ENCODE assay signal across 21 cellular contexts in genomic region chr13:113945857-113946408, GRCh38. TPM values are rescaled to one million over a fixed set of nuclear protein-coding genes. Genes with fewer than 3 reads are reported as not detected.
"Had no signal": no experiment of that assay in that cellular context is flagged by ENCODE, and none has a peak within 500 bp of the region (broad histone marks: within the 10 kb centered on the region; RNA-seq: fewer than 3 reads in every experiment).

No MANE protein-coding gene starts in this region.

- H3K27me3 ChIP-seq: brain microvascular endothelial cell, gastrocnemius medialis, left lung, neural progenitor cell, pancreas, tibial artery had no signal

- ATAC-seq: activated CD8-positive, alpha-beta T cell treated with anti-CD3 and anti-CD28 coated beads, Interleukin-2, amount 10 ng/mL, durations not matched to agents 7 days and 5 days; activated naive CD8-positive, alpha-beta T cell treated with anti-CD3 and anti-CD28 coated beads, Interleukin-2, amount 50 U/mL, for 24 hours; esophagus mucosa; gastrocnemius medialis; left lung; stimulated activated naive B cell treated with anti-CD40 and anti-IgM and Interleukin-4, amounts not matched to agents 10 μg/mL and 1 μg/mL and 100 μg/mL, for 72 hours had no signal

- H3K27ac ChIP-seq: brain microvascular endothelial cell, gastrocnemius medialis, left lung, neural progenitor cell, pancreas had no signal

- H3K27ac Mint-ChIP-seq: activated CD4-positive, alpha-beta T cell treated with anti-CD3 and anti-CD28 coated beads, Interleukin-2, amount 10 ng/mL, durations not matched to agents 7 days and 5 days; activated CD8-positive, alpha-beta T cell treated with anti-CD3 and anti-CD28 coated beads, Interleukin-2, amount 10 ng/mL, durations not matched to agents 7 days and 5 days; activated naive CD4-positive, alpha-beta T cell treated with anti-CD3 and anti-CD28 coated beads for 36 hours; activated naive CD8-positive, alpha-beta T cell treated with anti-CD3 and anti-CD28 coated beads, Interleukin-2, amount 50 U/mL, for 24 hours; activated T-cell treated with anti-CD3 and anti-CD28 coated beads, Interleukin-2, amount 50 U/mL, for 24 hours; neural progenitor cell had no signal

- H3K4me1 ChIP-seq: neural progenitor cell, pancreas had no signal

- H3K9me3 Mint-ChIP-seq: activated CD4-positive, alpha-beta T cell treated with anti-CD3 and anti-CD28 coated beads, Interleukin-2, amount 10 ng/mL, durations not matched to agents 7 days and 5 days; activated naive CD4-positive, alpha-beta T cell treated with anti-CD3 and anti-CD28 coated beads for 36 hours; activated naive CD8-positive, alpha-beta T cell treated with anti-CD3 and anti-CD28 coated beads, Interleukin-2, amount 50 U/mL, for 24 hours; activated T-cell treated with anti-CD3 and anti-CD28 coated beads, Interleukin-2, amount 50 U/mL, for 24 hours; stimulated activated naive B cell treated with anti-CD40 and anti-IgM and Interleukin-4, amounts not matched to agents 10 μg/mL and 1 μg/mL and 100 μg/mL, for 72 hours had no signal

- H3K36me3 ChIP-seq: brain microvascular endothelial cell, gastrocnemius medialis, left lung, neural progenitor cell, pancreas, tibial artery had no signal

- H3K36me3 Mint-ChIP-seq: neural progenitor cell; stimulated activated naive B cell treated with anti-CD40 and anti-IgM and Interleukin-4, amounts not matched to agents 10 μg/mL and 1 μg/mL and 100 μg/mL, for 72 hours had no signal

- H3K27me3 Mint-ChIP-seq: activated CD4-positive, alpha-beta T cell treated with anti-CD3 and anti-CD28 coated beads, Interleukin-2, amount 10 ng/mL, durations not matched to agents 7 days and 5 days; activated naive CD8-positive, alpha-beta T cell treated with anti-CD3 and anti-CD28 coated beads, Interleukin-2, amount 50 U/mL, for 24 hours; activated T-cell treated with anti-CD3 and anti-CD28 coated beads, Interleukin-2, amount 50 U/mL, for 24 hours had no signal

- H3K4me3 ChIP-seq: gastrocnemius medialis, left lung, neural progenitor cell, pancreas, tibial artery had no signal

- DNase-seq: activated CD4-positive, alpha-beta T cell treated with anti-CD3 and anti-CD28 coated beads, Interleukin-2, amount 10 ng/mL, durations not matched to agents 7 days and 5 days; activated CD8-positive, alpha-beta T cell treated with anti-CD3 and anti-CD28 coated beads, Interleukin-2, amount 10 ng/mL, durations not matched to agents 7 days and 5 days; activated naive CD4-positive, alpha-beta T cell treated with anti-CD3 and anti-CD28 coated beads for 36 hours; activated naive CD8-positive, alpha-beta T cell treated with anti-CD3 and anti-CD28 coated beads, Interleukin-2, amount 50 U/mL, for 24 hours; activated T-cell treated with anti-CD3 and anti-CD28 coated beads, Interleukin-2, amount 50 U/mL, for 24 hours; anterior cingulate cortex; brain microvascular endothelial cell; cortex of kidney; effector CD4-positive, alpha-beta T cell; gastrocnemius medialis; head of caudate nucleus; mammary epithelial cell; stimulated activated naive B cell treated with anti-CD40 and anti-IgM and Interleukin-4, amounts not matched to agents 10 μg/mL and 1 μg/mL and 100 μg/mL, for 72 hours; T-helper 9 cell had no signal

- H3K9me3 ChIP-seq: gastrocnemius medialis, left lung, pancreas, tibial artery had no signal

- H3K4me3 Mint-ChIP-seq: activated CD4-positive, alpha-beta T cell treated with anti-CD3 and anti-CD28 coated beads, Interleukin-2, amount 10 ng/mL, durations not matched to agents 7 days and 5 days; activated CD8-positive, alpha-beta T cell treated with anti-CD3 and anti-CD28 coated beads, Interleukin-2, amount 10 ng/mL, durations not matched to agents 7 days and 5 days; activated naive CD4-positive, alpha-beta T cell treated with anti-CD3 and anti-CD28 coated beads for 36 hours; activated naive CD8-positive, alpha-beta T cell treated with anti-CD3 and anti-CD28 coated beads, Interleukin-2, amount 50 U/mL, for 24 hours; activated T-cell treated with anti-CD3 and anti-CD28 coated beads, Interleukin-2, amount 50 U/mL, for 24 hours; neural progenitor cell; stimulated activated naive B cell treated with anti-CD40 and anti-IgM and Interleukin-4, amounts not matched to agents 10 μg/mL and 1 μg/mL and 100 μg/mL, for 72 hours had no signal

RNA-seq across cellular contexts. Expression of gene C13orf46, which starts 27.9 kb away (rescaled TPM):
- total RNA-seq: myocyte had no signal
- polyA plus RNA-seq: keratinocyte had no signal
